10 cellular contexts compared by ENCODE assay signal in genomic region chr1:22826630-22827580, GRCh38.
DNase-seq lines count a peak whose midpoint lies in the region; ATAC-seq and TF ChIP-seq lines count a peak whose summit lies in the region.
"Had no signal": no experiment of that assay in that cellular context is flagged by ENCODE, and none has a peak within 500 bp of the region (broad histone marks: within the 10 kb centered on the region; RNA-seq: fewer than 3 reads in every experiment).

No MANE protein-coding gene starts in this region.

- TF ChIP-seq CTCF in brain (conservative IDR thresholded peaks at IDR 0.05) = no peak

- intact Hi-C loops in sciatic nerve (cut with DNase I) = no loop called here
- intact Hi-C loops in CD4-positive, alpha-beta memory T cell (cut with micrococcal nuclease) = no loop called here

- no peaks in the 10 kb centered on the region for H3K4me1 ChIP-seq in CD4-positive, alpha-beta memory T cell (ENCODE audit: insufficient read depth, low read length)

- H3K36me3 Mint-ChIP-seq in brain = no peaks in the 10 kb centered on the region
- no peaks in the 10 kb centered on the region for H3K36me3 Mint-ChIP-seq in CD4-positive, alpha-beta memory T cell

- peaks cover 78% of the 10 kb centered on the region for H3K4me1 Mint-ChIP-seq in brain
- no peaks in the 10 kb centered on the region for H3K4me1 Mint-ChIP-seq in CD4-positive, alpha-beta memory T cell

- H3K27me3 ChIP-seq in CD4-positive, alpha-beta memory T cell (ENCODE audit: insufficient read depth, low read length) = no peaks in the 10 kb centered on the region

- H3K36me3 ChIP-seq in CD4-positive, alpha-beta memory T cell (ENCODE audit: insufficient read depth, low read length) = no peaks in the 10 kb centered on the region
- H3K36me3 ChIP-seq: gastroesophageal sphincter had no signal

- H3K9me3 ChIP-seq in CD4-positive, alpha-beta memory T cell (ENCODE audit: control insufficient read depth in 1 of 2, low read length in 2 of 2) = no peaks in the 10 kb centered on the region
- H3K9me3 ChIP-seq: gastroesophageal sphincter had no signal

- no peaks in the 10 kb centered on the region for H3K9me3 Mint-ChIP-seq in brain
- H3K9me3 Mint-ChIP-seq in CD4-positive, alpha-beta memory T cell = peaks cover 0 to 2% (median 0%) of the 10 kb centered on the region in 8 donors

- no peak overlapping the region for H3K4me3 ChIP-seq in CD4-positive, alpha-beta memory T cell (ENCODE audit: low read length in 2 of 2)
- H3K4me3 ChIP-seq: gastroesophageal sphincter had no signal

- DNase-seq in HT-29 (ENCODE audit: low spot score) (peak; percentile 86), iPS-NIHi11 (ENCODE audit: low spot score) (peak; percentile 56), sciatic nerve (ENCODE audit: low spot score) (no peak), RKO (ENCODE audit: low spot score) (no peak)
- DNase-seq in CD4-positive, alpha-beta memory T cell = no peak
- DNase-seq: activated CD8-positive, alpha-beta memory T cell treated with anti-CD3 and anti-CD28 coated beads, Interleukin-2, amount 50 U/mL, for 4 hours had no signal

- CTCF ChIA-PET in CD4-positive, alpha-beta memory T cell (lab: Charles Lee; ENCODE audit: partially characterized antibody) = no interaction called here

- no peaks in the 10 kb centered on the region for H3K27me3 Mint-ChIP-seq in brain
- peaks cover 2 to 7% of the 10 kb centered on the region in 2 donors for H3K27me3 Mint-ChIP-seq in CD4-positive, alpha-beta memory T cell

- H3K27ac Mint-ChIP-seq in brain = peak overlapping the region; percentile 83 to 96 (median 90)
- H3K27ac Mint-ChIP-seq in CD4-positive, alpha-beta memory T cell = no peak overlapping the region

- ATAC-seq in sciatic nerve (peak; percentile 45), HG03354 (IDR thresholded peaks at IDR 0.05; ENCODE audit: poor library complexity, severe bottlenecking, unreplicated experiment) (no peak), HG02870 (IDR thresholded peaks at IDR 0.05; ENCODE audit: unreplicated experiment) (no peak)
- ATAC-seq: gastroesophageal sphincter had no signal

- H3K4me3 Mint-ChIP-seq in brain = peak overlapping the region in 1 of 5 experiments; percentile 2
- H3K4me3 Mint-ChIP-seq in CD4-positive, alpha-beta memory T cell = peak overlapping the region in 1 of 8 donors; percentile 39

- POLR2A ChIA-PET in CD4-positive, alpha-beta memory T cell (lab: Charles Lee; ENCODE audit: partially characterized antibody) = no interaction called here

- H3K27ac ChIP-seq in CD4-positive, alpha-beta memory T cell (ENCODE audit: low read depth, low read length) = no peak overlapping the region
- H3K27ac ChIP-seq: gastroesophageal sphincter had no signal

Comparison
In these comparisons a context has a peak if more than half of its experiments do, and no peak if none do; other contexts are left out.
1. DNase-seq: peak in HT-29 (single experiment) and iPS-NIHi11 (single experiment); none in sciatic nerve (single experiment), CD4-positive, alpha-beta memory T cell (0 of 5) and RKO (single experiment).
2. H3K27ac Mint-ChIP-seq: peak in brain (5 of 5); none in CD4-positive, alpha-beta memory T cell (0 of 7).